8 cellular contexts compared by ENCODE assay signal in the genomic region with DNA sequence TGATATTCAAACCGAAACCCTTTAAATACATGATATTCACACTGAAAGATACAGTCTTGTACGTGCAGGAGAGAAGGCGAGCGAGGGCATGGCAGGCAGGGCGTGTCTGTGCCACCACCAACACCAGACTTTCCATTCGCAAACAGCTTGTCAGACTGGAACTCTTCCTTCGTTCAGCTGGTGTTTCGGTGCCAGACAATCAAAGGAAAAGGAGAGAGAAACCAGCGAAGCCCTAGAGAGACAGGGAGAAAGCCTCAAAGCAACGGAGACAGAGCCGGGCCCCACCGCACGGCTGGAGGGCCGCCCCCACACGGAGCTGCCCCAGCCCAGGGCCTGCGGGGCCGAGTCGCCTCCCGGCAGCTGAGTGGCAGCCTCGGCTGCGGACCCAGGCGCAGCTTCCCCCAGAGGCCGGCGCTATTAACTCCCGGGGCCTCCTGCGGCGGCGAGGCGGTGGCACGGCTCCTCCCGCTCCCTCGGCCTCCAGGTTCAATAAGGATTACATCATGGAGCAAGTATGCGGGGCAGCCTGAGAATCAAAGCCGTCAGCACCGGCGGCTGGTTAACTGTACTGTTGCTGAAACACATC. TPM values are rescaled to one million over a fixed set of nuclear protein-coding genes. Genes with fewer than 3 reads are reported as not detected.
DNase-seq lines count a peak whose midpoint lies in the region; ATAC-seq and TF ChIP-seq lines count a peak whose summit lies in the region.

No MANE protein-coding gene starts in this region.

- peaks cover 5% of the 10 kb centered on the region for H3K4me1 Mint-ChIP-seq in T-helper 17 cell

- H3K9me2 ChIP-seq in DOHH2 (replicated peaks; ENCODE audit: control insufficient read depth, low read length) = no peaks in the 10 kb centered on the region

- H3K4me1 ChIP-seq in DOHH2 (ENCODE audit: control insufficient read depth, low read length) (no peaks in the 10 kb centered on the region), ectodermal cell (ENCODE audit: control insufficient read depth, insufficient read depth, low read length) (peaks cover 17% of the 10 kb centered on the region), suprapubic skin (peaks cover 17% of the 10 kb centered on the region)

- TF ChIP-seq CTCF in DOHH2 (IDR thresholded peaks at IDR 0.05; ENCODE audit: low read depth, low read length, poor library complexity, severe bottlenecking) (no peak), suprapubic skin (IDR thresholded peaks at IDR 0.05) (no peak)

- no peaks in the 10 kb centered on the region for H3K9me3 ChIP-seq in DOHH2 (ENCODE audit: control insufficient read depth, insufficient read depth, low read length)
- no peaks in the 10 kb centered on the region for H3K9me3 ChIP-seq in T-helper 17 cell (ENCODE audit: control insufficient read depth, low read length, poor library complexity, severe bottlenecking)
- H3K9me3 ChIP-seq in ectodermal cell (ENCODE audit: control insufficient read depth, low read length) = no peaks in the 10 kb centered on the region
- H3K9me3 ChIP-seq in suprapubic skin = no peaks in the 10 kb centered on the region

- peaks cover 77% of the 10 kb centered on the region for H3K27me3 Mint-ChIP-seq in T-helper 17 cell

- TF ChIP-seq EP300 in Ishikawa (IDR thresholded peaks at IDR 0.05; ENCODE audit: borderline replicate concordance) = peak; percentile 50; the same call in 1 of the 2 replicates
- TF ChIP-seq EP300 in suprapubic skin (IDR thresholded peaks at IDR 0.05) = no peak

- H3K27ac Mint-ChIP-seq in T-helper 17 cell = no peak overlapping the region

- TF ChIP-seq RAD21 in Ishikawa (IDR thresholded peaks at IDR 0.05; ENCODE audit: low read depth) = no peak

- no peaks in the 10 kb centered on the region for H3F3A ChIP-seq in DOHH2 (ENCODE audit: control insufficient read depth, insufficient read depth)

- no peaks in the 10 kb centered on the region for H3K36me3 ChIP-seq in DOHH2 (ENCODE audit: control insufficient read depth, low read length)
- H3K36me3 ChIP-seq in ectodermal cell (ENCODE audit: control insufficient read depth, insufficient read depth, low read length) = no peaks in the 10 kb centered on the region
- no peaks in the 10 kb centered on the region for H3K36me3 ChIP-seq in suprapubic skin

- peak; percentile 68 for ATAC-seq in T-helper 17 cell

- peak overlapping the region; percentile 21 for H3K4me2 ChIP-seq in DOHH2 (ENCODE audit: low read length)

- H3K36me3 Mint-ChIP-seq in T-helper 17 cell (ENCODE audit: low read depth) = no peaks in the 10 kb centered on the region

- no peaks in the 10 kb centered on the region for H3K79me2 ChIP-seq in DOHH2 (ENCODE audit: control insufficient read depth, low read length)

- H3K4me3 ChIP-seq in DOHH2 (ENCODE audit: low read length) = no peak overlapping the region
- peak overlapping the region; percentile 25 for H3K4me3 ChIP-seq in ectodermal cell (ENCODE audit: insufficient read depth, low read depth, low read length)
- peak overlapping the region; percentile 60 for H3K4me3 ChIP-seq in suprapubic skin

- peaks cover 48% of the 10 kb centered on the region for H3K27me3 ChIP-seq in DOHH2 (ENCODE audit: control insufficient read depth, low read length)
- peaks cover 86% of the 10 kb centered on the region for H3K27me3 ChIP-seq in ectodermal cell (ENCODE audit: control insufficient read depth, insufficient read depth, low read length, poor library complexity, severe bottlenecking)
- H3K27me3 ChIP-seq in suprapubic skin = peaks cover 26% of the 10 kb centered on the region

- H3K27ac ChIP-seq in DOHH2 (ENCODE audit: low read depth, low read length) (no peak overlapping the region), ectodermal cell (ENCODE audit: insufficient read depth, low read depth, low read length, poor library complexity, severe bottlenecking) (peak overlapping the region; percentile 53), suprapubic skin (peak overlapping the region; percentile 80)

- no peaks in the 10 kb centered on the region for H4K20me1 ChIP-seq in DOHH2 (ENCODE audit: control insufficient read depth, insufficient read depth, low read depth, low read length)

- no peak for TF ChIP-seq POLR2A in suprapubic skin (IDR thresholded peaks at IDR 0.05)

- DNase-seq in T-helper 17 cell (no peak), lung microvascular endothelial cell (ENCODE audit: low read depth in 2 of 2) (peak; percentile 70 to 74), suprapubic skin (ENCODE audit: low spot score in 2 of 2) (no peak), SKM-1 treated with dmso at 0.1 percent for 144 hours (lab: John Stamatoyannopoulos, UW; ENCODE audit: unreplicated experiment) (no peak), RPMI8226 (no peak)

- 1 to 2% methylated on average over 36 of the region's 36 CpGs for WGBS in ectodermal cell, 2 experiments
- 5% methylated on average over 9 of the region's 36 CpGs for WGBS in suprapubic skin

- peak overlapping the region; percentile 93 for H3K4me3 Mint-ChIP-seq in T-helper 17 cell

TF ChIP-seq in Ishikawa, 13 proteins besides CTCF, POLR2A, EP300 and RAD21:
- no peak for TF ChIP-seq TAF1 (IDR thresholded peaks at IDR 0.05; ENCODE audit: low read depth)
- TF ChIP-seq ZBTB7A (IDR thresholded peaks at IDR 0.05; ENCODE audit: low read depth) = 0 out of 2 replicates have a peak, but pooled peaks have one; percentile 55
- peak; percentile 89 for TF ChIP-seq TEAD4 (IDR thresholded peaks at IDR 0.05)
- TF ChIP-seq YY1 (IDR thresholded peaks at IDR 0.05; ENCODE audit: low read depth) = no peak
- TF ChIP-seq, protein P1, sequence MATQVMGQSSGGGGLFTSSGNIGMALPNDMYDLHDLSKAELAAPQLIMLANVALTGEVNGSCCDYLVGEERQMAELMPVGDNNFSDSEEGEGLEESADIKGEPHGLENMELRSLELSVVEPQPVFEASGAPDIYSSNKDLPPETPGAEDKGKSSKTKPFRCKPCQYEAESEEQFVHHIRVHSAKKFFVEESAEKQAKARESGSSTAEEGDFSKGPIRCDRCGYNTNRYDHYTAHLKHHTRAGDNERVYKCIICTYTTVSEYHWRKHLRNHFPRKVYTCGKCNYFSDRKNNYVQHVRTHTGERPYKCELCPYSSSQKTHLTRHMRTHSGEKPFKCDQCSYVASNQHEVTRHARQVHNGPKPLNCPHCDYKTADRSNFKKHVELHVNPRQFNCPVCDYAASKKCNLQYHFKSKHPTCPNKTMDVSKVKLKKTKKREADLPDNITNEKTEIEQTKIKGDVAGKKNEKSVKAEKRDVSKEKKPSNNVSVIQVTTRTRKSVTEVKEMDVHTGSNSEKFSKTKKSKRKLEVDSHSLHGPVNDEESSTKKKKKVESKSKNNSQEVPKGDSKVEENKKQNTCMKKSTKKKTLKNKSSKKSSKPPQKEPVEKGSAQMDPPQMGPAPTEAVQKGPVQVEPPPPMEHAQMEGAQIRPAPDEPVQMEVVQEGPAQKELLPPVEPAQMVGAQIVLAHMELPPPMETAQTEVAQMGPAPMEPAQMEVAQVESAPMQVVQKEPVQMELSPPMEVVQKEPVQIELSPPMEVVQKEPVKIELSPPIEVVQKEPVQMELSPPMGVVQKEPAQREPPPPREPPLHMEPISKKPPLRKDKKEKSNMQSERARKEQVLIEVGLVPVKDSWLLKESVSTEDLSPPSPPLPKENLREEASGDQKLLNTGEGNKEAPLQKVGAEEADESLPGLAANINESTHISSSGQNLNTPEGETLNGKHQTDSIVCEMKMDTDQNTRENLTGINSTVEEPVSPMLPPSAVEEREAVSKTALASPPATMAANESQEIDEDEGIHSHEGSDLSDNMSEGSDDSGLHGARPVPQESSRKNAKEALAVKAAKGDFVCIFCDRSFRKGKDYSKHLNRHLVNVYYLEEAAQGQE (IDR thresholded peaks at IDR 0.05; ENCODE audit: low read depth) = no peak
- TF ChIP-seq, protein P2, sequence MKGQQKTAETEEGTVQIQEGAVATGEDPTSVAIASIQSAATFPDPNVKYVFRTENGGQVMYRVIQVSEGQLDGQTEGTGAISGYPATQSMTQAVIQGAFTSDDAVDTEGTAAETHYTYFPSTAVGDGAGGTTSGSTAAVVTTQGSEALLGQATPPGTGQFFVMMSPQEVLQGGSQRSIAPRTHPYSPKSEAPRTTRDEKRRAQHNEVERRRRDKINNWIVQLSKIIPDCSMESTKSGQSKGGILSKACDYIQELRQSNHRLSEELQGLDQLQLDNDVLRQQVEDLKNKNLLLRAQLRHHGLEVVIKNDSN (IDR thresholded peaks at IDR 0.05) = 0 out of 2 replicates have a peak, but pooled peaks have one; percentile 1
- peak; percentile 75 for TF ChIP-seq TCF12 (IDR thresholded peaks at IDR 0.05; ENCODE audit: low read depth)
- TF ChIP-seq EGR1 (IDR thresholded peaks at IDR 0.05) = peak; percentile 49; the same call in 1 of the 2 replicates
- TF ChIP-seq, protein P3, sequence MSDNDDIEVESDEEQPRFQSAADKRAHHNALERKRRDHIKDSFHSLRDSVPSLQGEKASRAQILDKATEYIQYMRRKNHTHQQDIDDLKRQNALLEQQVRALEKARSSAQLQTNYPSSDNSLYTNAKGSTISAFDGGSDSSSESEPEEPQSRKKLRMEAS (IDR thresholded peaks at IDR 0.05) = peak; percentile 69; the same call in 1 of the 2 replicates
- TF ChIP-seq NFIC (IDR thresholded peaks at IDR 0.05) = 0 out of 2 replicates have a peak, but pooled peaks have one; percentile 24
- no peak for TF ChIP-seq CEBPB (IDR thresholded peaks at IDR 0.05)

RNA-seq across cellular contexts. Expression of a gene that starts 32.1 kb away (rescaled TPM):
- total RNA-seq in T-helper 17 cell (not detected), lung microvascular endothelial cell (not detected in 2 replicates), suprapubic skin (under 1 TPM in 1 of 4 donors, not detected in 3; 0.38 TPM)
- polyA plus RNA-seq in ectodermal cell (2013, experiment 1 of 4) = 0.63 TPM
- 1.0 TPM for polyA plus RNA-seq in ectodermal cell (2013, experiment 2 of 4)
- polyA plus RNA-seq in ectodermal cell (2013, experiment 3 of 4) = 0.37 TPM
- polyA plus RNA-seq in ectodermal cell (2013, experiment 4 of 4) = 0.73 TPM

RNA-seq across cellular contexts. Expression of a gene that starts 59.1 kb away (rescaled TPM):
- 10 to 100 TPM; 36.7 to 38.5 TPM for total RNA-seq in T-helper 17 cell
- polyA plus RNA-seq in ectodermal cell (2013, experiment 1 of 4) = 20.6 TPM
- polyA plus RNA-seq in ectodermal cell (2013, experiment 2 of 4) = 24.9 TPM
- 23.3 TPM for polyA plus RNA-seq in ectodermal cell (2013, experiment 3 of 4)
- 28.5 TPM for polyA plus RNA-seq in ectodermal cell (2013, experiment 4 of 4)
- 14.6 and 37.5 TPM in 2 replicates for total RNA-seq in lung microvascular endothelial cell
- 10 to 100 TPM; 26.9 to 44.5 (median 38.2) TPM for total RNA-seq in suprapubic skin

Comparison
In these comparisons a context has a peak if more than half of its experiments do, and no peak if none do; other contexts are left out.
1. DNase-seq: peak in lung microvascular endothelial cell (2 of 2); none in T-helper 17 cell (0 of 3), suprapubic skin (0 of 2), SKM-1 treated with dmso at 0.1 percent for 144 hours (single experiment) and RPMI8226 (single experiment).